4 cellular contexts compared by ENCODE assay signal in genomic region chr21:44211574-44211973, GRCh38. TPM values are rescaled to one million over a fixed set of nuclear protein-coding genes. Genes with fewer than 3 reads are reported as not detected.
"Had no signal": no experiment of that assay in that cellular context is flagged by ENCODE, and none has a peak within 500 bp of the region (broad histone marks: within the 10 kb centered on the region; RNA-seq: fewer than 3 reads in every experiment).

No MANE protein-coding gene starts in this region.

RNA-seq across cellular contexts. Expression of gene DNMT3L, which starts 50.1 kb away (rescaled TPM):
- total RNA-seq: LHCN-M2, M059J, MCF 10A, NCI-H460 had no signal
